ENCODE assay signal across 16 cellular contexts in the genomic region with DNA sequence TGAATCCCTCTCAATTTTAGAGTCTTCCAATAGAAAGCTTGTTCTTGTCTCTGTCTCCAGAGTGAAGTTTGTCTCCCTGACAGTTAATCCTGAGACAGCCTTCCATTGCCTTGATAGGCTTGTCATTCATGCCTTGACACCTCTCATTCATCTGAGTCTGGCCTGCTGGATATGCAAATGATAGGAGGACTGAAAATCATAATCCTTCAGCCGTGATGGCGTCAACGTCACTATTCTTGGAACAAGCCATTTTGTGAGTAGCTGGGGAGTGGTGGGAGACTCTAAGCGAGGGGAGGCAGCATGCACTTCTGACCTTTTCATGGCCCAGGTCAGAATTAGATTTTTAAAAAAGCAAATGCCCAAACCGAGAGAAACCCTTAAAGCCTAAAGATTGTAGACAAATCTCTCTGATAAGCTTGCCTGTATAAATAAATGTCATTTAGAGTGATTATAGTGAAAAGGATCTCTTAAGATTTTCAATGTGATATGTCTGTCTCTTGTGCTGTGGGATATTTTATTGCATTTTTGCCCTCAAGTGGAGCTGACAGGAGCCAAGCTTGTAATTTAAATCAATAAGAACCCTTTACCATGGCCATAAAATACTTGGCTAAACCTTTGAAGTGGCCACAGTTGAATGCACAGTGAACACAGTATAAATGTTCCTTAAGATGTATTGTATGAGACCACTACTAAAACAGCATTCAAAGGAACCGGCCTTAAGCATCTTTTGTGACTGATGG.
DNase-seq lines count a peak whose midpoint lies in the region; ATAC-seq, FAIRE-seq and TF ChIP-seq lines count a peak whose summit lies in the region.
"Had no signal": no experiment of that assay in that cellular context is flagged by ENCODE, and none has a peak within 500 bp of the region (broad histone marks: within the 10 kb centered on the region; RNA-seq: fewer than 3 reads in every experiment).

No MANE protein-coding gene starts in this region.

- 86 to 96% methylated on average over 6 of the region's 6 CpGs for WGBS in body of pancreas, 2 donors

- DNase-seq in NAMALWA (ENCODE audit: low spot score) (peak; percentile 44), NCI-H2196 (lab: John Stamatoyannopoulos, UW; ENCODE audit: unreplicated experiment) (peak; percentile 76), body of pancreas (no peak), retina (peak; percentile 57), kidney (no peak), EL (no peak)
- DNase-seq in activated CD8-positive, alpha-beta memory T cell treated with anti-CD3 and anti-CD28 coated beads, Interleukin-2, amount 10 ng/mL, durations not matched to agents 7 days and 5 days, result no peak
- DNase-seq: activated CD8-positive, alpha-beta T cell treated with anti-CD3 and anti-CD28 coated beads, Interleukin-2, amount 10 ng/mL, durations not matched to agents 7 days and 5 days; amniotic stem cell; foreskin keratinocyte; Kasumi-1; left lung; naive B cell; stimulated activated CD4-positive, alpha-beta T cell treated with anti-CD3 and anti-CD28 coated beads, Interleukin-2, amount 100 ng/mL, for 24 hours had no signal

- intact Hi-C loops in body of pancreas (cut with DNase I) (no loop called here), kidney (cut with DNase I) (no loop called here)

- H3K36me3 ChIP-seq in body of pancreas (replicated peaks in 1 of 2; ENCODE audit: insufficient read depth in 1 of 2, low read depth in 2 of 2) (no peaks in the 10 kb centered on the region), kidney (ENCODE audit: control insufficient read depth in 1 of 2, insufficient read depth in 2 of 2, low read length in 2 of 2) (no peaks in the 10 kb centered on the region)
- H3K36me3 ChIP-seq: BLaER1, left lung had no signal

- H3K4me3 ChIP-seq in body of pancreas (no peak overlapping the region), kidney (ENCODE audit: low read length in 2 of 2) (no peak overlapping the region)
- H3K4me3 ChIP-seq: BLaER1, left lung had no signal

- H3K36me3 Mint-ChIP-seq in activated CD8-positive, alpha-beta memory T cell treated with anti-CD3 and anti-CD28 coated beads, Interleukin-2, amount 10 ng/mL, durations not matched to agents 7 days and 5 days, result no peaks in the 10 kb centered on the region
- H3K36me3 Mint-ChIP-seq: naive B cell had no signal

- TF ChIP-seq POLR2A in body of pancreas (IDR thresholded peaks at IDR 0.05), result no peak

- CTCF ChIA-PET in activated CD8-positive, alpha-beta memory T cell treated with anti-CD3 and anti-CD28 coated beads, Interleukin-2, amount 10 ng/mL, durations not matched to agents 7 days and 5 days (lab: Charles Lee), result no interaction called here

- no peaks in the 10 kb centered on the region for H3K9me3 Mint-ChIP-seq in activated CD8-positive, alpha-beta memory T cell treated with anti-CD3 and anti-CD28 coated beads, Interleukin-2, amount 10 ng/mL, durations not matched to agents 7 days and 5 days (ENCODE audit: low read depth)
- H3K9me3 Mint-ChIP-seq: naive B cell had no signal

- ATAC-seq in body of pancreas, result no peak
- ATAC-seq in activated CD8-positive, alpha-beta memory T cell treated with anti-CD3 and anti-CD28 coated beads, Interleukin-2, amount 10 ng/mL, durations not matched to agents 7 days and 5 days, result no peak
- ATAC-seq: activated CD8-positive, alpha-beta T cell treated with anti-CD3 and anti-CD28 coated beads, Interleukin-2, amount 10 ng/mL, durations not matched to agents 7 days and 5 days; foreskin keratinocyte; left lung; Panc1 had no signal

- H3K27me3 Mint-ChIP-seq in activated CD8-positive, alpha-beta memory T cell treated with anti-CD3 and anti-CD28 coated beads, Interleukin-2, amount 10 ng/mL, durations not matched to agents 7 days and 5 days, result peaks cover 31% of the 10 kb centered on the region
- H3K27me3 Mint-ChIP-seq: naive B cell had no signal

- no peak overlapping the region for H3K4me3 Mint-ChIP-seq in activated CD8-positive, alpha-beta memory T cell treated with anti-CD3 and anti-CD28 coated beads, Interleukin-2, amount 10 ng/mL, durations not matched to agents 7 days and 5 days
- H3K4me3 Mint-ChIP-seq: activated CD8-positive, alpha-beta T cell treated with anti-CD3 and anti-CD28 coated beads, Interleukin-2, amount 10 ng/mL, durations not matched to agents 7 days and 5 days; naive B cell had no signal

- H3K9me3 ChIP-seq in body of pancreas (no peaks in the 10 kb centered on the region), kidney (ENCODE audit: control insufficient read depth in 1 of 2, low read length in 2 of 2) (no peaks in the 10 kb centered on the region)
- H3K9me3 ChIP-seq: BLaER1, left lung had no signal

- no peak overlapping the region for H3K27ac Mint-ChIP-seq in activated CD8-positive, alpha-beta memory T cell treated with anti-CD3 and anti-CD28 coated beads, Interleukin-2, amount 10 ng/mL, durations not matched to agents 7 days and 5 days
- H3K27ac Mint-ChIP-seq: activated CD8-positive, alpha-beta T cell treated with anti-CD3 and anti-CD28 coated beads, Interleukin-2, amount 10 ng/mL, durations not matched to agents 7 days and 5 days had no signal

- no peaks in the 10 kb centered on the region for H3K4me1 Mint-ChIP-seq in activated CD8-positive, alpha-beta memory T cell treated with anti-CD3 and anti-CD28 coated beads, Interleukin-2, amount 10 ng/mL, durations not matched to agents 7 days and 5 days
- H3K4me1 Mint-ChIP-seq: naive B cell had no signal

- H3K4me1 ChIP-seq in body of pancreas, result peaks cover 24% of the 10 kb centered on the region
- no peaks in the 10 kb centered on the region for H3K4me1 ChIP-seq in kidney (ENCODE audit: control insufficient read depth in 1 of 2, insufficient read depth in 1 of 2, low read depth in 1 of 2, low read length in 2 of 2)
- H3K4me1 ChIP-seq: BLaER1, foreskin keratinocyte, left lung had no signal

- FAIRE-seq in kidney (lab: Jason Lieb, UNC), result no peak

- H3K27me3 ChIP-seq in body of pancreas, result no peaks in the 10 kb centered on the region
- H3K27me3 ChIP-seq: BLaER1, foreskin keratinocyte, left lung had no signal

- H3K9ac ChIP-seq in kidney (ENCODE audit: low read length in 2 of 2), result no peak overlapping the region
- H3K9ac ChIP-seq: BLaER1 had no signal

- H3K27ac ChIP-seq in body of pancreas (peak overlapping the region in 3 of 4 donors; percentile 52 to 68 (median 56)), kidney (ENCODE audit: low read depth in 2 of 2, low read length in 2 of 2) (no peak overlapping the region)
- H3K27ac ChIP-seq: BLaER1, foreskin keratinocyte had no signal

- TF ChIP-seq CTCF in body of pancreas (IDR thresholded peaks at IDR 0.05), result no peak
- TF ChIP-seq CTCF in kidney (IDR thresholded peaks at IDR 0.05; ENCODE audit: borderline replicate concordance, extremely low read depth, insufficient read depth), result no peak

Comparison
In these comparisons a context has a peak if more than half of its experiments do, and no peak if none do; other contexts are left out.
1. DNase-seq: peak in NAMALWA (single experiment), NCI-H2196 (single experiment) and retina (single experiment); none in body of pancreas (0 of 4), kidney (single experiment), EL (single experiment) and activated CD8-positive, alpha-beta memory T cell treated with anti-CD3 and anti-CD28 coated beads, Interleukin-2, amount 10 ng/mL, durations not matched to agents 7 days and 5 days (single experiment).
2. H3K27ac ChIP-seq: peak in body of pancreas (3 of 4); none in kidney (0 of 2).